1 cellular context compared by ENCODE assay signal in genomic region chr19:38684078-38684861, GRCh38.
TF ChIP-seq lines count a peak whose summit lies in the region.

No MANE protein-coding gene starts in this region.

TF ChIP-seq in HCT116, 20 proteins besides CTCF, POLR2A, EP300 and RAD21 (continued from another document):
- no peak for TF ChIP-seq ZBTB33 (IDR thresholded peaks at IDR 0.05; ENCODE audit: extremely low read depth, insufficient replicate concordance, low read length)
- TF ChIP-seq JUND (IDR thresholded peaks at IDR 0.05): peak; percentile 56; the same call in 1 of the 2 replicates
